ENCODE assay signal across 35 cellular contexts in the genomic region with DNA sequence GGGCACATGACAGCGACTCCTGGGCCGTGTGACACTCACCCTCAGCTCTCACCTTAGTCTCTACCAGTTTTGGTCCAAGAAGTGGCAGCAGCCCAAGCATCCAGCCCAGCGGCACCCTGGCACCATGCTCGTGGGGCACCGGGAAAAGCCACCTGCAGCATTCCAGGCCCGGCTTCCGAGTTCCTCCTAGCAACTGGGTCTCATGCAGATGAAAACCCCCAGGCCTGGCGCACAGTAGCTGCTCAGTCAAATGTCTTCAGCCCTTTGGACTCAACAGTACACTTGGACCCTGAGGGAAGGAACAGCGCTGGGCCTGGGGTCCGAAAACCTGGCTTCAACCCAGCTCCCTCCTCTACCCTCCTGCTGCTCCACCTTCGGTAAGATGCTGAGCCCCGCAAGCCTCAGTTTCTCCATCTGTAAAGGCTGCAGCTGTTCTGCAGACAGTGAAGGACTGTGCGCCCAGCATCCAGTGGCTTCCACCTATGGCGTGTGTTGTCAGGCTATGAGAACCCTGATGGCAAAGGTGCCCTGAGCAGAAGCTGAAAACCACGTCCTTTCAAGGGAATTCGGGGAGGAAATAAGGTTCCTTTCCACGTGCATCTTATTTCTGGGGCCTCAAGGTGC.
"Had no signal": no experiment of that assay in that cellular context is flagged by ENCODE, and none has a peak within 500 bp of the region (broad histone marks: within the 10 kb centered on the region; RNA-seq: fewer than 3 reads in every experiment).

No MANE protein-coding gene starts in this region.

- H3K27me3 Mint-ChIP-seq: activated CD4-positive, alpha-beta memory T cell treated with anti-CD3 and anti-CD28 coated beads, Interleukin-2, amount 10 ng/mL, durations not matched to agents 7 days and 5 days; activated CD4-positive, alpha-beta T cell treated with anti-CD3 and anti-CD28 coated beads, Interleukin-2, amount 10 ng/mL, durations not matched to agents 7 days and 5 days; activated CD8-positive, alpha-beta memory T cell treated with anti-CD3 and anti-CD28 coated beads, Interleukin-2, amount 10 ng/mL, durations not matched to agents 7 days and 5 days; activated naive CD4-positive, alpha-beta T cell treated with anti-CD3 and anti-CD28 coated beads, Interleukin-2, amount 10 ng/mL, durations not matched to agents 7 days and 5 days; activated naive CD8-positive, alpha-beta T cell; activated T-cell treated with anti-CD3 and anti-CD28 coated beads, Interleukin-2, amount 50 U/mL, for 24 hours; brain had no signal

- H3K27me3 ChIP-seq: ascending aorta, cardiac muscle cell had no signal

- H3K9me3 ChIP-seq: ascending aorta had no signal

- H3K36me3 ChIP-seq: ascending aorta, cardiac muscle cell had no signal

- H3K4me1 ChIP-seq: ascending aorta had no signal

- FAIRE-seq: bronchial epithelial cell, TTC549 had no signal

- H3K4me3 Mint-ChIP-seq: activated CD4-positive, alpha-beta memory T cell treated with anti-CD3 and anti-CD28 coated beads, Interleukin-2, amount 10 ng/mL, durations not matched to agents 7 days and 5 days; activated CD4-positive, alpha-beta T cell treated with anti-CD3 and anti-CD28 coated beads for 36 hours; activated CD4-positive, alpha-beta T cell treated with anti-CD3 and anti-CD28 coated beads, Interleukin-2, amount 10 ng/mL, durations not matched to agents 7 days and 5 days; activated CD8-positive, alpha-beta memory T cell treated with anti-CD3 and anti-CD28 coated beads, Interleukin-2, amount 10 ng/mL, durations not matched to agents 7 days and 5 days; activated CD8-positive, alpha-beta T cell treated with anti-CD3 and anti-CD28 coated beads, Interleukin-2, amount 10 ng/mL, durations not matched to agents 7 days and 5 days; activated naive CD4-positive, alpha-beta T cell treated with anti-CD3 and anti-CD28 coated beads, Interleukin-2, amount 10 ng/mL, durations not matched to agents 7 days and 5 days; activated naive CD4-positive, alpha-beta T cell treated with anti-CD3 and anti-CD28 coated beads, Interleukin-2, amount 50 U/mL, for 24 hours; activated naive CD8-positive, alpha-beta T cell; activated naive CD8-positive, alpha-beta T cell treated with anti-CD3 and anti-CD28 coated beads, Interleukin-2, amount 10 ng/mL, durations not matched to agents 7 days and 5 days; activated naive CD8-positive, alpha-beta T cell treated with anti-CD3 and anti-CD28 coated beads, Interleukin-2, amount 50 U/mL, for 24 hours; activated T-cell treated with anti-CD3 and anti-CD28 coated beads, Interleukin-2, amount 50 U/mL, for 24 hours; brain; T-cell; T-helper 17 cell had no signal

- DNase-seq: activated CD4-positive, alpha-beta memory T cell treated with anti-CD3 and anti-CD28 coated beads, Interleukin-2, amount 10 ng/mL, durations not matched to agents 7 days and 5 days; activated CD4-positive, alpha-beta T cell treated with anti-CD3 and anti-CD28 coated beads for 1 hour; activated CD4-positive, alpha-beta T cell treated with anti-CD3 and anti-CD28 coated beads for 36 hours; activated CD4-positive, alpha-beta T cell treated with anti-CD3 and anti-CD28 coated beads for 48 hours; activated CD4-positive, alpha-beta T cell treated with anti-CD3 and anti-CD28 coated beads, Interleukin-2, amount 10 ng/mL, durations not matched to agents 7 days and 5 days; activated CD4-positive, alpha-beta T cell treated with anti-CD3 and anti-CD28 coated beads, Interleukin-2, amount 50 U/mL, for 48 hours; activated CD4-positive, CD25-positive, alpha-beta regulatory T cell; activated CD8-positive, alpha-beta memory T cell treated with anti-CD3 and anti-CD28 coated beads for 24 hours; activated CD8-positive, alpha-beta memory T cell treated with anti-CD3 and anti-CD28 coated beads, Interleukin-2, amount 10 ng/mL, durations not matched to agents 7 days and 5 days; activated CD8-positive, alpha-beta memory T cell treated with anti-CD3 and anti-CD28 coated beads, Interleukin-2, amount 50 U/mL, for 48 hours; activated CD8-positive, alpha-beta T cell treated with anti-CD3 and anti-CD28 coated beads, Interleukin-2, amount 10 ng/mL, durations not matched to agents 7 days and 5 days; activated effector memory CD4-positive, alpha-beta T cell treated with Interleukin-2 at 50 U/mL for 16 hours; activated gamma-delta T cell; activated naive CD4-positive, alpha-beta T cell treated with anti-CD3 and anti-CD28 coated beads, Interleukin-2, amount 10 ng/mL, durations not matched to agents 7 days and 5 days; activated naive CD4-positive, alpha-beta T cell treated with Interleukin-2 at 50 U/mL for 16 hours; activated naive CD8-positive, alpha-beta T cell treated with anti-CD3 and anti-CD28 coated beads, Interleukin-2, amount 10 ng/mL, durations not matched to agents 7 days and 5 days; activated naive CD8-positive, alpha-beta T cell treated with anti-CD3 and anti-CD28 coated beads, Interleukin-2, amount 50 U/mL, for 24 hours; activated T-cell treated with anti-CD3 and anti-CD28 coated beads, Interleukin-2, amount 50 U/mL, for 24 hours; activated T-cell treated with anti-CD3 and anti-CD28 coated beads, Interleukin-2, amount 50 U/mL, for 48 hours; amygdala; anterior cingulate cortex; central memory CD4-positive, alpha-beta T cell; T-cell; T-helper 17 cell; T1000 had no signal

- H3K27ac ChIP-seq: ascending aorta, cardiac muscle cell, VCaP had no signal

- H3K36me3 Mint-ChIP-seq: activated CD8-positive, alpha-beta memory T cell treated with anti-CD3 and anti-CD28 coated beads, Interleukin-2, amount 10 ng/mL, durations not matched to agents 7 days and 5 days; activated naive CD4-positive, alpha-beta T cell treated with anti-CD3 and anti-CD28 coated beads, Interleukin-2, amount 10 ng/mL, durations not matched to agents 7 days and 5 days; activated naive CD4-positive, alpha-beta T cell treated with anti-CD3 and anti-CD28 coated beads, Interleukin-2, amount 50 U/mL, for 24 hours; activated naive CD8-positive, alpha-beta T cell; activated naive CD8-positive, alpha-beta T cell treated with anti-CD3 and anti-CD28 coated beads, Interleukin-2, amount 10 ng/mL, durations not matched to agents 7 days and 5 days; T-cell had no signal

- H3K4me1 Mint-ChIP-seq: activated CD4-positive, alpha-beta memory T cell treated with anti-CD3 and anti-CD28 coated beads, Interleukin-2, amount 10 ng/mL, durations not matched to agents 7 days and 5 days; activated CD4-positive, alpha-beta T cell treated with anti-CD3 and anti-CD28 coated beads for 36 hours; activated CD4-positive, alpha-beta T cell treated with anti-CD3 and anti-CD28 coated beads, Interleukin-2, amount 10 ng/mL, durations not matched to agents 7 days and 5 days; activated CD8-positive, alpha-beta memory T cell treated with anti-CD3 and anti-CD28 coated beads, Interleukin-2, amount 10 ng/mL, durations not matched to agents 7 days and 5 days; activated naive CD4-positive, alpha-beta T cell treated with anti-CD3 and anti-CD28 coated beads, Interleukin-2, amount 10 ng/mL, durations not matched to agents 7 days and 5 days; activated naive CD4-positive, alpha-beta T cell treated with anti-CD3 and anti-CD28 coated beads, Interleukin-2, amount 50 U/mL, for 24 hours; activated naive CD8-positive, alpha-beta T cell treated with anti-CD3 and anti-CD28 coated beads, Interleukin-2, amount 10 ng/mL, durations not matched to agents 7 days and 5 days; activated naive CD8-positive, alpha-beta T cell treated with anti-CD3 and anti-CD28 coated beads, Interleukin-2, amount 50 U/mL, for 24 hours; T-cell; T-helper 17 cell had no signal

- H3K4me3 ChIP-seq: ascending aorta, cardiac muscle cell had no signal

- H3K9me3 Mint-ChIP-seq: activated CD4-positive, alpha-beta memory T cell treated with anti-CD3 and anti-CD28 coated beads, Interleukin-2, amount 10 ng/mL, durations not matched to agents 7 days and 5 days; activated CD4-positive, alpha-beta T cell treated with anti-CD3 and anti-CD28 coated beads, Interleukin-2, amount 10 ng/mL, durations not matched to agents 7 days and 5 days; activated naive CD4-positive, alpha-beta T cell treated with anti-CD3 and anti-CD28 coated beads, Interleukin-2, amount 10 ng/mL, durations not matched to agents 7 days and 5 days; activated naive CD4-positive, alpha-beta T cell treated with anti-CD3 and anti-CD28 coated beads, Interleukin-2, amount 50 U/mL, for 24 hours; activated naive CD8-positive, alpha-beta T cell treated with anti-CD3 and anti-CD28 coated beads, Interleukin-2, amount 10 ng/mL, durations not matched to agents 7 days and 5 days; activated naive CD8-positive, alpha-beta T cell treated with anti-CD3 and anti-CD28 coated beads, Interleukin-2, amount 50 U/mL, for 24 hours; activated T-cell treated with anti-CD3 and anti-CD28 coated beads, Interleukin-2, amount 50 U/mL, for 24 hours; activated T-helper 2 cell treated with anti-CD3 and anti-CD28 coated beads, Interferon-gamma antibody, Interleukin-2, Interleukin-4, amounts not matched to agents 10 μg/mL and 5 μg/mL and 100 μg/mL, durations not matched to agents 14 hours and 24 hours and 36 hours; brain; T-cell had no signal

- H3K27ac Mint-ChIP-seq: activated CD4-positive, alpha-beta memory T cell treated with anti-CD3 and anti-CD28 coated beads, Interleukin-2, amount 10 ng/mL, durations not matched to agents 7 days and 5 days; activated CD4-positive, alpha-beta T cell treated with anti-CD3 and anti-CD28 coated beads for 36 hours; activated CD4-positive, alpha-beta T cell treated with anti-CD3 and anti-CD28 coated beads, Interleukin-2, amount 10 ng/mL, durations not matched to agents 7 days and 5 days; activated CD8-positive, alpha-beta memory T cell treated with anti-CD3 and anti-CD28 coated beads, Interleukin-2, amount 10 ng/mL, durations not matched to agents 7 days and 5 days; activated CD8-positive, alpha-beta T cell treated with anti-CD3 and anti-CD28 coated beads, Interleukin-2, amount 10 ng/mL, durations not matched to agents 7 days and 5 days; activated naive CD4-positive, alpha-beta T cell treated with anti-CD3 and anti-CD28 coated beads, Interleukin-2, amount 10 ng/mL, durations not matched to agents 7 days and 5 days; activated naive CD4-positive, alpha-beta T cell treated with anti-CD3 and anti-CD28 coated beads, Interleukin-2, amount 50 U/mL, for 24 hours; activated naive CD8-positive, alpha-beta T cell; activated naive CD8-positive, alpha-beta T cell treated with anti-CD3 and anti-CD28 coated beads, Interleukin-2, amount 10 ng/mL, durations not matched to agents 7 days and 5 days; activated naive CD8-positive, alpha-beta T cell treated with anti-CD3 and anti-CD28 coated beads, Interleukin-2, amount 50 U/mL, for 24 hours; activated T-cell treated with anti-CD3 and anti-CD28 coated beads, Interleukin-2, amount 50 U/mL, for 24 hours; activated T-helper 2 cell treated with anti-CD3 and anti-CD28 coated beads, Interferon-gamma antibody, Interleukin-2, Interleukin-4, amounts not matched to agents 10 μg/mL and 5 μg/mL and 100 μg/mL, durations not matched to agents 14 hours and 24 hours and 36 hours; T-cell; T-helper 17 cell had no signal

- ATAC-seq: activated CD4-positive, alpha-beta T cell treated with anti-CD3 and anti-CD28 coated beads for 36 hours; activated CD4-positive, CD25-positive, alpha-beta regulatory T cell treated with anti-CD3 and anti-CD28 coated beads, Interleukin-2, amount 50 U/mL, for 24 hours; activated CD8-positive, alpha-beta memory T cell treated with anti-CD3 and anti-CD28 coated beads, Interleukin-2, amount 10 ng/mL, durations not matched to agents 7 days and 5 days; activated CD8-positive, alpha-beta T cell treated with anti-CD3 and anti-CD28 coated beads, Interleukin-2, amount 10 ng/mL, durations not matched to agents 7 days and 5 days; activated naive CD8-positive, alpha-beta T cell treated with anti-CD3 and anti-CD28 coated beads, Interleukin-2, amount 50 U/mL, for 24 hours; T-cell; T-helper 17 cell had no signal
